Comparison of ENCODE assay signal across 10 cellular contexts in genomic region chr20:2509794-2510193, GRCh38. TPM values are rescaled to one million over a fixed set of nuclear protein-coding genes. Genes with fewer than 3 reads are reported as not detected.
DNase-seq lines count a peak whose midpoint lies in the region; ATAC-seq and TF ChIP-seq lines count a peak whose summit lies in the region.
"Had no signal": no experiment of that assay in that cellular context is flagged by ENCODE, and none has a peak within 500 bp of the region (broad histone marks: within the 10 kb centered on the region; RNA-seq: fewer than 3 reads in every experiment).

No MANE protein-coding gene starts in this region.

- H3K27me3 ChIP-seq in CD4-positive, CD25-positive, alpha-beta regulatory T cell (ENCODE audit: control insufficient read depth, insufficient read depth, low read length) = peaks cover 17% of the 10 kb centered on the region
- H3K27me3 ChIP-seq in HUES64 (ENCODE audit: insufficient read depth, low read length) (peaks cover 72% of the 10 kb centered on the region), vagina (no peaks in the 10 kb centered on the region)

- H3K27ac ChIP-seq in CD4-positive, CD25-positive, alpha-beta regulatory T cell (ENCODE audit: insufficient read depth, low read length, poor library complexity, severe bottlenecking) = no peak overlapping the region
- no peak overlapping the region for H3K27ac ChIP-seq in HUES64 (ENCODE audit: low read depth, low read length)
- H3K27ac ChIP-seq in vagina = no peak overlapping the region

- TF ChIP-seq CTCF in MCF 10A (IDR thresholded peaks at IDR 0.05; ENCODE audit: unreplicated experiment) (no peak), nephron progenitor cell (IDR thresholded peaks at IDR 0.05) (no peak), vagina (IDR thresholded peaks at IDR 0.05) (no peak)

- H3K27me3 Mint-ChIP-seq in CD4-positive, CD25-positive, alpha-beta regulatory T cell = peaks cover 34% of the 10 kb centered on the region
- no peaks in the 10 kb centered on the region for H3K27me3 Mint-ChIP-seq in MCF 10A (ENCODE audit: insufficient read depth, unreplicated experiment)
- peaks cover 52% of the 10 kb centered on the region for H3K27me3 Mint-ChIP-seq in nephron progenitor cell (ENCODE audit: low read depth, poor library complexity)

- TF ChIP-seq POLR2A in vagina (IDR thresholded peaks at IDR 0.05) = no peak

- H3K27ac Mint-ChIP-seq in CD4-positive, CD25-positive, alpha-beta regulatory T cell = no peak overlapping the region
- H3K27ac Mint-ChIP-seq in MCF 10A (ENCODE audit: low read depth, unreplicated experiment) (no peak overlapping the region), nephron progenitor cell (no peak overlapping the region)

- intact Hi-C loops in MCF 10A (cut with micrococcal nuclease) = no loop called here
- intact Hi-C loops in vagina (cut with DNase I) = no loop called here

- H3K36me3 Mint-ChIP-seq in CD4-positive, CD25-positive, alpha-beta regulatory T cell = peaks cover 5% of the 10 kb centered on the region
- no peaks in the 10 kb centered on the region for H3K36me3 Mint-ChIP-seq in MCF 10A (ENCODE audit: insufficient read depth, unreplicated experiment)
- peaks cover 6% of the 10 kb centered on the region for H3K36me3 Mint-ChIP-seq in nephron progenitor cell (ENCODE audit: low read depth)

- POLR2A ChIA-PET in MCF 10A (lab: Yijun Ruan, JAX) = interaction anchor here (1.0 to 3.7 kb wide), 12 partner anchors 9 to 142 kb away, joined by 3 to 40 read pairs (median 6); partner anchors contain the start of genes NOP56 and SNRPB

- CTCF ChIA-PET in MCF 10A (lab: Yijun Ruan, JAX) = interaction anchor here (1.0 to 3.5 kb wide), 2 partner anchors 13 to 161 kb away, joined by 5 to 32 read pairs; no protein-coding TSS in a partner anchor

- DNase-seq in CD4-positive, CD25-positive, alpha-beta regulatory T cell = no peak
- no peak for DNase-seq in MCF 10A (ENCODE audit: unreplicated experiment)
- no peak for DNase-seq in nephron progenitor cell
- no peak for DNase-seq in vagina (ENCODE audit: extremely low spot score in 2 of 2)
- DNase-seq in stimulated activated CD4-positive, alpha-beta T cell treated with anti-CD3 and anti-CD28 coated beads, Interleukin-4, amount 100 ng/mL, for 1 hour = no peak
- DNase-seq: activated CD4-positive, CD25-positive, alpha-beta regulatory T cell treated with anti-CD3 and anti-CD28 coated beads, Interleukin-2, amount 50 U/mL, for 72 hours; EL had no signal

- ATAC-seq in CD4-positive, CD25-positive, alpha-beta regulatory T cell (ENCODE audit: low read depth in 2 of 2) = no peak
- ATAC-seq in GM18870 (IDR thresholded peaks at IDR 0.05; ENCODE audit: unreplicated experiment) = no peak
- no peak for ATAC-seq in GM19463 (IDR thresholded peaks at IDR 0.05; ENCODE audit: unreplicated experiment)

- H3K4me3 ChIP-seq in CD4-positive, CD25-positive, alpha-beta regulatory T cell (ENCODE audit: low read depth, low read length) = no peak overlapping the region
- H3K4me3 ChIP-seq in HUES64 (ENCODE audit: low read length) (peak overlapping the region; percentile 70), vagina (peak overlapping the region in 1 of 2 donors; percentile 70)

- peaks cover 16% of the 10 kb centered on the region for H3K4me1 ChIP-seq in CD4-positive, CD25-positive, alpha-beta regulatory T cell (ENCODE audit: control insufficient read depth, insufficient read depth, low read length, poor library complexity, severe bottlenecking)
- H3K4me1 ChIP-seq in HUES64 (ENCODE audit: insufficient read depth, low read length) = no peaks in the 10 kb centered on the region; the same call in 1 of the 2 replicates
- peaks cover 21% of the 10 kb centered on the region for H3K4me1 ChIP-seq in vagina

- H3K36me3 ChIP-seq in CD4-positive, CD25-positive, alpha-beta regulatory T cell (ENCODE audit: control insufficient read depth, insufficient read depth, low read length) = no peaks in the 10 kb centered on the region
- H3K36me3 ChIP-seq in HUES64 (ENCODE audit: insufficient read depth, low read length) (no peaks in the 10 kb centered on the region), vagina (no peaks in the 10 kb centered on the region)

- 5% methylated on average over 3 of the region's 3 CpGs for WGBS in HUES64

- peaks cover 0 to 29% (median 13%) of the 10 kb centered on the region in 4 donors for H3K4me1 Mint-ChIP-seq in CD4-positive, CD25-positive, alpha-beta regulatory T cell
- H3K4me1 Mint-ChIP-seq in MCF 10A (ENCODE audit: insufficient read depth, unreplicated experiment) (no peaks in the 10 kb centered on the region), nephron progenitor cell (peaks cover 24% of the 10 kb centered on the region)

- H3K9ac ChIP-seq in HUES64 (ENCODE audit: low read depth, low read length) = no peak overlapping the region

- H3K9me3 Mint-ChIP-seq in CD4-positive, CD25-positive, alpha-beta regulatory T cell = no peaks in the 10 kb centered on the region
- no peaks in the 10 kb centered on the region for H3K9me3 Mint-ChIP-seq in MCF 10A (ENCODE audit: unreplicated experiment)
- H3K9me3 Mint-ChIP-seq in nephron progenitor cell = peaks cover 13% of the 10 kb centered on the region

- H3K9me3 ChIP-seq in CD4-positive, CD25-positive, alpha-beta regulatory T cell (ENCODE audit: control insufficient read depth in 2 of 2, low read length in 2 of 2) = no peaks in the 10 kb centered on the region
- H3K9me3 ChIP-seq in HUES64 (ENCODE audit: insufficient read depth, low read depth, low read length) = no peaks in the 10 kb centered on the region
- H3K9me3 ChIP-seq in vagina = no peaks in the 10 kb centered on the region

- no TSS peak for BruUV-seq in MCF 10A (replicated peaks; lab: Mats Ljungman, UMichigan)

- peak overlapping the region; percentile 39 to 80 (median 44) for H3K4me3 Mint-ChIP-seq in CD4-positive, CD25-positive, alpha-beta regulatory T cell
- H3K4me3 Mint-ChIP-seq in MCF 10A (ENCODE audit: unreplicated experiment) (peak overlapping the region; percentile 88), nephron progenitor cell (peak overlapping the region; percentile 97)

RNA-seq across cellular contexts. Expression of gene ZNF343, which starts 1.1 kb away (rescaled TPM):
- 3.8 TPM for total RNA-seq in CD4-positive, CD25-positive, alpha-beta regulatory T cell
- polyA plus RNA-seq in CD4-positive, CD25-positive, alpha-beta regulatory T cell = 1 to 10 TPM; 2.5 to 4.8 (median 3.3) TPM
- 2.1 TPM for polyA plus RNA-seq in HUES64 (2013, experiment 1 of 2)
- 3.0 TPM for polyA plus RNA-seq in HUES64 (2013, experiment 2 of 2)
- total RNA-seq in MCF 10A (2022) (16.6 and 17.5 TPM in 2 replicates), vagina (11.0 TPM)

RNA-seq across cellular contexts. Expression of gene TMC2, which starts 26.6 kb away (rescaled TPM):
- not detected for total RNA-seq in CD4-positive, CD25-positive, alpha-beta regulatory T cell
- not detected for polyA plus RNA-seq in CD4-positive, CD25-positive, alpha-beta regulatory T cell
- not detected for polyA plus RNA-seq in HUES64 (2013, experiment 1 of 2)
- not detected for polyA plus RNA-seq in HUES64 (2013, experiment 2 of 2)
- total RNA-seq in MCF 10A (2022) = not detected in 2 replicates
- not detected for total RNA-seq in vagina

RNA-seq across cellular contexts. Expression of gene SNRPB, which starts 39.2 kb away (rescaled TPM):
- total RNA-seq in CD4-positive, CD25-positive, alpha-beta regulatory T cell = 132 TPM
- polyA plus RNA-seq in CD4-positive, CD25-positive, alpha-beta regulatory T cell = 100 to 1,000 TPM; 276 to 370 (median 300) TPM
- 414 TPM for polyA plus RNA-seq in HUES64 (2013, experiment 1 of 2)
- polyA plus RNA-seq in HUES64 (2013, experiment 2 of 2) = 397 TPM
- 236 and 240 TPM in 2 replicates for total RNA-seq in MCF 10A (2022)
- 173 TPM for total RNA-seq in vagina

Comparison
In these comparisons a context has a peak if more than half of its experiments do, and no peak if none do; other contexts are left out.
1. H3K4me3 Mint-ChIP-seq: peak in every context shown above with its lines; median percentile 97 in nephron progenitor cell; 88 in MCF 10A; 44 in CD4-positive, CD25-positive, alpha-beta regulatory T cell.